1 cellular context compared by ENCODE assay signal in genomic region chr2:101734511-101735165, GRCh38.
TF ChIP-seq lines count a peak whose summit lies in the region.

No MANE protein-coding gene starts in this region.

TF ChIP-seq in SK-N-SH treated with all-trans-retinoic acid at 6 μM for 48 hours, 23 proteins besides CTCF, POLR2A, EP300 and RAD21 (continued from another document):
- TF ChIP-seq PATZ1 (CRISPR knock-in tag; IDR thresholded peaks at IDR 0.05; ENCODE audit: borderline replicate concordance): no peak
- TF ChIP-seq POU6F1 (CRISPR knock-in tag; IDR thresholded peaks at IDR 0.05; ENCODE audit: borderline replicate concordance, low read depth): no peak
- TF ChIP-seq ESRRG (CRISPR knock-in tag; IDR thresholded peaks at IDR 0.05): no peak
- TF ChIP-seq ZFP30 (CRISPR knock-in tag; IDR thresholded peaks at IDR 0.05): no peak
